ENCODE assay signal across 8 cellular contexts in genomic region chr3:48558446-48559134, GRCh38. TPM values are rescaled to one million over a fixed set of nuclear protein-coding genes. Genes with fewer than 3 reads are reported as not detected.
DNase-seq lines count a peak whose midpoint lies in the region; ATAC-seq lines count a peak whose summit lies in the region.

No MANE protein-coding gene starts in this region.

- ATAC-seq in Right ventricle myocardium inferior = no peak
- ATAC-seq in activated CD8-positive, alpha-beta T cell treated with anti-CD3 and anti-CD28 coated beads, Interleukin-2, amount 10 ng/mL, durations not matched to agents 7 days and 5 days = no peak
- ATAC-seq in stimulated activated naive B cell treated with anti-CD40 and anti-IgM and Interleukin-4, amounts not matched to agents 10 μg/mL and 1 μg/mL and 100 μg/mL, for 72 hours (replicated peaks) = no peak
- ATAC-seq in HG03139 (IDR thresholded peaks at IDR 0.05; ENCODE audit: unreplicated experiment) = no peak

- peak; percentile 84 for DNase-seq in Right ventricle myocardium inferior (ENCODE audit: missing footprints)
- no peak for DNase-seq in cardiac septum (ENCODE audit: low spot score)
- DNase-seq in activated CD8-positive, alpha-beta T cell treated with anti-CD3 and anti-CD28 coated beads, Interleukin-2, amount 10 ng/mL, durations not matched to agents 7 days and 5 days = no peak
- DNase-seq in medulla oblongata (ENCODE audit: extremely low spot score) = peak; percentile 27
- DNase-seq in NCI-H748 treated with DMSO at 0.1 percent for 48 hours (lab: John Stamatoyannopoulos, UW) = no peak
- DNase-seq in stimulated activated naive B cell treated with anti-CD40 and anti-IgM and Interleukin-4, amounts not matched to agents 10 μg/mL and 1 μg/mL and 100 μg/mL, for 72 hours = no peak
- DNase-seq in cerebellar cortex (ENCODE audit: low spot score) = no peak

- H3K27me3 Mint-ChIP-seq in activated CD8-positive, alpha-beta T cell treated with anti-CD3 and anti-CD28 coated beads, Interleukin-2, amount 10 ng/mL, durations not matched to agents 7 days and 5 days (ENCODE audit: low read depth) = peaks cover 3% of the 10 kb centered on the region
- no peaks in the 10 kb centered on the region for H3K27me3 Mint-ChIP-seq in stimulated activated naive B cell treated with anti-CD40 and anti-IgM and Interleukin-4, amounts not matched to agents 10 μg/mL and 1 μg/mL and 100 μg/mL, for 72 hours

- peak overlapping the region; percentile 33 for H3K27ac Mint-ChIP-seq in activated CD8-positive, alpha-beta T cell treated with anti-CD3 and anti-CD28 coated beads, Interleukin-2, amount 10 ng/mL, durations not matched to agents 7 days and 5 days
- H3K27ac Mint-ChIP-seq in stimulated activated naive B cell treated with anti-CD40 and anti-IgM and Interleukin-4, amounts not matched to agents 10 μg/mL and 1 μg/mL and 100 μg/mL, for 72 hours = no peak overlapping the region

- intact Hi-C loops in Right ventricle myocardium inferior (cut with DNase I) = loop anchor here (2.0 kb wide), 1 partner anchor 40 kb away; no protein-coding TSS in a partner anchor
- intact Hi-C loops in cardiac septum (cut with DNase I) = loop anchor here (2.0 kb wide), 2 partner anchors 42 to 50 kb away; partner anchors contain the start of gene UQCRC1

- peaks cover 10% of the 10 kb centered on the region for H3K36me3 Mint-ChIP-seq in activated CD8-positive, alpha-beta T cell treated with anti-CD3 and anti-CD28 coated beads, Interleukin-2, amount 10 ng/mL, durations not matched to agents 7 days and 5 days (ENCODE audit: low read depth)
- H3K36me3 Mint-ChIP-seq in stimulated activated naive B cell treated with anti-CD40 and anti-IgM and Interleukin-4, amounts not matched to agents 10 μg/mL and 1 μg/mL and 100 μg/mL, for 72 hours = no peaks in the 10 kb centered on the region

- peaks cover 63% of the 10 kb centered on the region for H3K4me1 Mint-ChIP-seq in activated CD8-positive, alpha-beta T cell treated with anti-CD3 and anti-CD28 coated beads, Interleukin-2, amount 10 ng/mL, durations not matched to agents 7 days and 5 days (ENCODE audit: low read depth)
- peaks cover 32 to 45% of the 10 kb centered on the region in 2 donors for H3K4me1 Mint-ChIP-seq in stimulated activated naive B cell treated with anti-CD40 and anti-IgM and Interleukin-4, amounts not matched to agents 10 μg/mL and 1 μg/mL and 100 μg/mL, for 72 hours

- no peaks in the 10 kb centered on the region for H3K9me3 Mint-ChIP-seq in activated CD8-positive, alpha-beta T cell treated with anti-CD3 and anti-CD28 coated beads, Interleukin-2, amount 10 ng/mL, durations not matched to agents 7 days and 5 days (ENCODE audit: insufficient read depth)
- H3K9me3 Mint-ChIP-seq in stimulated activated naive B cell treated with anti-CD40 and anti-IgM and Interleukin-4, amounts not matched to agents 10 μg/mL and 1 μg/mL and 100 μg/mL, for 72 hours = no peaks in the 10 kb centered on the region

- H3K4me3 Mint-ChIP-seq in activated CD8-positive, alpha-beta T cell treated with anti-CD3 and anti-CD28 coated beads, Interleukin-2, amount 10 ng/mL, durations not matched to agents 7 days and 5 days = no peak overlapping the region
- no peak overlapping the region for H3K4me3 Mint-ChIP-seq in stimulated activated naive B cell treated with anti-CD40 and anti-IgM and Interleukin-4, amounts not matched to agents 10 μg/mL and 1 μg/mL and 100 μg/mL, for 72 hours

- POLR2A ChIA-PET in activated CD8-positive, alpha-beta T cell treated with anti-CD3 and anti-CD28 coated beads, Interleukin-2, amount 10 ng/mL, durations not matched to agents 7 days and 5 days (lab: Charles Lee) = interaction anchor here (1.1 kb wide), 1 partner anchor 119 kb away, joined by 3 read pairs; the partner anchor contains the start of gene CCDC51

- CTCF ChIA-PET in activated CD8-positive, alpha-beta T cell treated with anti-CD3 and anti-CD28 coated beads, Interleukin-2, amount 10 ng/mL, durations not matched to agents 7 days and 5 days (lab: Charles Lee) = interaction anchor here (0.7 to 15.5 kb wide), 21 partner anchors 8 to 289 kb away, joined by 3 to 179 read pairs (median 5); partner anchors contain the start of genes CCDC51, SLC26A6, TMA7 and UQCRC1

RNA-seq across cellular contexts. Expression of gene PFKFB4, which starts 2.0 kb away (rescaled TPM):
- total RNA-seq in Right ventricle myocardium inferior = 2.4 TPM
- 1.5 TPM for total RNA-seq in cardiac septum
- total RNA-seq in activated CD8-positive, alpha-beta T cell treated with anti-CD3 and anti-CD28 coated beads, Interleukin-2, amount 10 ng/mL, durations not matched to agents 7 days and 5 days = 10 to 100 TPM; 42.8 to 49.1 TPM

RNA-seq across cellular contexts. Expression of gene UCN2, which starts 5.0 kb away (rescaled TPM):
- not detected for total RNA-seq in Right ventricle myocardium inferior
- 0.48 TPM for total RNA-seq in cardiac septum
- not detected for total RNA-seq in activated CD8-positive, alpha-beta T cell treated with anti-CD3 and anti-CD28 coated beads, Interleukin-2, amount 10 ng/mL, durations not matched to agents 7 days and 5 days

RNA-seq across cellular contexts. Expression of gene COL7A1, which starts 36.5 kb away (rescaled TPM):
- total RNA-seq in Right ventricle myocardium inferior (14.9 TPM), cardiac septum (26.5 TPM)
- 1 to 10 TPM; 1.2 to 1.6 TPM for total RNA-seq in activated CD8-positive, alpha-beta T cell treated with anti-CD3 and anti-CD28 coated beads, Interleukin-2, amount 10 ng/mL, durations not matched to agents 7 days and 5 days

RNA-seq across cellular contexts. Expression of gene UQCRC1, which starts 50.9 kb away (rescaled TPM):
- total RNA-seq in Right ventricle myocardium inferior (1,186 TPM), cardiac septum (753 TPM)
- 100 to 1,000 TPM; 196 to 202 TPM for total RNA-seq in activated CD8-positive, alpha-beta T cell treated with anti-CD3 and anti-CD28 coated beads, Interleukin-2, amount 10 ng/mL, durations not matched to agents 7 days and 5 days

RNA-seq across cellular contexts. Expression of gene SHISA5, which starts 54.6 kb away (rescaled TPM):
- total RNA-seq in Right ventricle myocardium inferior (57.3 TPM), cardiac septum (47.8 TPM)
- total RNA-seq in activated CD8-positive, alpha-beta T cell treated with anti-CD3 and anti-CD28 coated beads, Interleukin-2, amount 10 ng/mL, durations not matched to agents 7 days and 5 days = 100 to 1,000 TPM; 195 to 201 TPM

Comparison
In these comparisons a context has a peak if more than half of its experiments do, and no peak if none do; other contexts are left out.
1. DNase-seq: peak in Right ventricle myocardium inferior (single experiment) and medulla oblongata (single experiment); none in cardiac septum (single experiment), activated CD8-positive, alpha-beta T cell treated with anti-CD3 and anti-CD28 coated beads, Interleukin-2, amount 10 ng/mL, durations not matched to agents 7 days and 5 days (single experiment), NCI-H748 treated with DMSO at 0.1 percent for 48 hours (single experiment), stimulated activated naive B cell treated with anti-CD40 and anti-IgM and Interleukin-4, amounts not matched to agents 10 μg/mL and 1 μg/mL and 100 μg/mL, for 72 hours (single experiment) and cerebellar cortex (single experiment).
2. RNA of gene PFKFB4, which starts 2.0 kb away (total RNA-seq): 42.8 to 49.1 TPM in activated CD8-positive, alpha-beta T cell treated with anti-CD3 and anti-CD28 coated beads, Interleukin-2, amount 10 ng/mL, durations not matched to agents 7 days and 5 days; 2.4 TPM in Right ventricle myocardium inferior (single experiment) and 1.5 TPM in cardiac septum (single experiment); every median in the first group is over 10 times any median in the second.